In the genomic region with DNA sequence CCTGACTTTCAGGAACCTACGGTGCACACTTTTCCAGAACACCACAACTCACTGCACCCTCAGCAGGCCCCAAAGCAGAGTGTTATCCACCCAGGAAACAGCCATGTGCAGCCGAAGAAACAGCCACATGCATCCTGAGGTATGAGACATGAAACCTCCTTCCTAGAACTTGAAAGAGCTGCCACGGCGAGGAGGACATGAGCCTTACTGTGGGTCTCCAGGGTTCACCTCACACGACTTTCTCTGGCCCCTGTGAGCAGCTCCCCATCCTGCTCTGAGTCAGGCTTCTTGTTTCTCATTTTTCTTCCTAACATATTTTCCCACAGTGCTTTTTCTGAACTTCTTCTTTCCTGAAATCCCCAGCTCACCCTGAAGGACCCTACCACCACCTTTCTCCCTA, we compare ENCODE assay signal across 32 cellular contexts. TPM values are rescaled to one million over a fixed set of nuclear protein-coding genes. Genes with fewer than 3 reads are reported as not detected.
DNase-seq lines count a peak whose midpoint lies in the region; ATAC-seq and TF ChIP-seq lines count a peak whose summit lies in the region.
"Had no signal": no experiment of that assay in that cellular context is flagged by ENCODE, and none has a peak within 500 bp of the region (broad histone marks: within the 10 kb centered on the region; RNA-seq: fewer than 3 reads in every experiment).

No MANE protein-coding gene starts in this region.

- no peak overlapping the region for H3K4me2 ChIP-seq in SK-N-SH

- no peak for TF ChIP-seq RAD21 in SK-N-SH (IDR thresholded peaks at IDR 0.05; ENCODE audit: low read length)

- 0 out of 2 replicates have a peak overlapping the region, but pooled peaks have one; percentile 15 for H2AFZ ChIP-seq in SK-N-SH (ENCODE audit: low read depth)

- no peak overlapping the region for H3K27ac ChIP-seq in SK-N-SH (ENCODE audit: low read depth in 2 of 2, low read length in 1 of 2)
- peak overlapping the region; percentile 25; the same call in 1 of the 2 replicates for H3K27ac ChIP-seq in RWPE1
- no peak overlapping the region for H3K27ac ChIP-seq in coronary artery
- H3K27ac ChIP-seq: adrenal gland, body of pancreas, spleen, thyroid gland, uterus had no signal

- no peak overlapping the region for H3K4me3 ChIP-seq in SK-N-SH (ENCODE audit: low read depth in 2 of 2, low read length in 1 of 2)
- no peak overlapping the region for H3K4me3 ChIP-seq in coronary artery
- H3K4me3 ChIP-seq: adrenal gland, body of pancreas, spleen, thyroid gland, uterus had no signal

- DNase-seq in SK-N-SH (no peak), CD1c-positive myeloid dendritic cell (ENCODE audit: extremely low spot score) (peak; percentile 62), RWPE1 (ENCODE audit: low spot score) (no peak), left kidney (ENCODE audit: low read depth, low spot score) (peak; percentile 2), cortex of kidney (lab: John Stamatoyannopoulos, UW) (no peak), coronary artery (ENCODE audit: low spot score) (no peak)
- DNase-seq: 8988T; activated CD4-positive, alpha-beta T cell treated with anti-CD3 and anti-CD28 coated beads for 4 hours; activated naive CD4-positive, alpha-beta T cell treated with anti-CD3 and anti-CD28 coated beads, Interleukin-2, amount 10 ng/mL, durations not matched to agents 7 days and 5 days; adrenal gland; body of pancreas; Calu3; CD4-positive, CD25-positive, alpha-beta regulatory T cell; cerebellar nuclear complex; DMS79 treated with DMSO at 0.1 percent for 48 hours; GF-D8; immature natural killer cell; KBM-7; NCI-H1417; NCI-H2029; NCI-H526; right cardiac atrium; SHP77 treated with DMSO at 0.1 percent for 48 hours; spleen; stimulated activated CD4-positive, alpha-beta T cell treated with anti-CD3 and anti-CD28 coated beads, Interleukin-2, amount 100 ng/mL, for 24 hours; stimulated activated CD8-positive, alpha-beta memory T cell treated with anti-CD3 and anti-CD28 coated beads, Interleukin-4, amount 100 ng/mL, for 48 hours; SW 1271; thyroid gland; uterus had no signal

- no peaks in the 10 kb centered on the region for H3K36me3 ChIP-seq in SK-N-SH (replicated peaks in 1 of 2; ENCODE audit: control insufficient read depth in 1 of 2, insufficient read depth in 2 of 2, low read length in 1 of 2)
- H3K36me3 ChIP-seq: adrenal gland, spleen, thyroid gland, uterus had no signal

- 87% methylated on average over 5 of the region's 5 CpGs for WGBS in SK-N-SH (ENCODE audit: low lambda C conversion rate)

- CTCF ChIA-PET in SK-N-SH (lab: Yijun Ruan, JAX), result interaction anchor here (0.8 to 1.3 kb wide), 2 partner anchors 28 to 231 kb away, joined by 3 read pairs; no protein-coding TSS in a partner anchor
- CTCF ChIA-PET in RWPE1 (lab: Yijun Ruan, JAX), result interaction anchor here (0.6 kb wide), 1 partner anchor 353 kb away, joined by 3 read pairs; no protein-coding TSS in a partner anchor

- H3K9me3 ChIP-seq in SK-N-SH, result no peaks in the 10 kb centered on the region
- H3K9me3 ChIP-seq: adrenal gland, body of pancreas, spleen, thyroid gland, uterus had no signal

- POLR2A ChIA-PET in SK-N-SH (lab: Yijun Ruan, JAX) (no interaction called here), RWPE1 (lab: Yijun Ruan, JAX; ENCODE audit: low non-redundant PET) (interaction anchor here (0.6 kb wide), 1 partner anchor 75 kb away, joined by 5 read pairs; no protein-coding TSS in a partner anchor)

- no peaks in the 10 kb centered on the region for H3K79me2 ChIP-seq in SK-N-SH (ENCODE audit: insufficient read depth)

- TF ChIP-seq CTCF in SK-N-SH (IDR thresholded peaks at IDR 0.05) (no peak), RWPE1 (conservative IDR thresholded peaks at IDR 0.05; ENCODE audit: low read depth) (no peak), coronary artery (IDR thresholded peaks at IDR 0.05) (no peak)

- no peak for TF ChIP-seq EP300 in SK-N-SH (IDR thresholded peaks at IDR 0.05; ENCODE audit: borderline replicate concordance in 1 of 2, low read depth in 1 of 2, low read length in 1 of 2)

- no peaks in the 10 kb centered on the region for H4K20me1 ChIP-seq in SK-N-SH (ENCODE audit: insufficient read depth)

- no peaks in the 10 kb centered on the region for H3K27me3 ChIP-seq in SK-N-SH (ENCODE audit: insufficient read depth)
- H3K27me3 ChIP-seq: adrenal gland, body of pancreas, spleen, thyroid gland, uterus had no signal

- no peak overlapping the region for H3K9ac ChIP-seq in SK-N-SH

- ATAC-seq in SK-N-SH treated with all-trans-retinoic acid at 6 μM for 48 hours, result no peak
- ATAC-seq in GM18498 (IDR thresholded peaks at IDR 0.05; ENCODE audit: unreplicated experiment), result no peak
- ATAC-seq: body of pancreas, left lobe of liver, right cardiac atrium had no signal

- no peaks in the 10 kb centered on the region for H3K9me2 ChIP-seq in SK-N-SH

- H3F3A ChIP-seq in SK-N-SH (replicated peaks; ENCODE audit: insufficient read depth), result no peaks in the 10 kb centered on the region

- H3K4me1 ChIP-seq in SK-N-SH (ENCODE audit: control insufficient read depth in 1 of 2, insufficient read depth in 2 of 2, low read depth in 1 of 2, low read length in 1 of 2), result peaks cover 0 to 10% of the 10 kb centered on the region in 2 experiments; a peak in 3 of 4 replicates
- H3K4me1 ChIP-seq: adrenal gland, body of pancreas, thyroid gland, uterus had no signal

TF ChIP-seq in SK-N-SH, 30 proteins besides CTCF, POLR2A, EP300 and RAD21:
- TF ChIP-seq MXI1 (IDR thresholded peaks at IDR 0.05; ENCODE audit: low read depth, low read length), result no peak
- TF ChIP-seq CHD2 (IDR thresholded peaks at IDR 0.05; ENCODE audit: low read length, partially characterized antibody), result no peak
- TF ChIP-seq, protein P1, sequence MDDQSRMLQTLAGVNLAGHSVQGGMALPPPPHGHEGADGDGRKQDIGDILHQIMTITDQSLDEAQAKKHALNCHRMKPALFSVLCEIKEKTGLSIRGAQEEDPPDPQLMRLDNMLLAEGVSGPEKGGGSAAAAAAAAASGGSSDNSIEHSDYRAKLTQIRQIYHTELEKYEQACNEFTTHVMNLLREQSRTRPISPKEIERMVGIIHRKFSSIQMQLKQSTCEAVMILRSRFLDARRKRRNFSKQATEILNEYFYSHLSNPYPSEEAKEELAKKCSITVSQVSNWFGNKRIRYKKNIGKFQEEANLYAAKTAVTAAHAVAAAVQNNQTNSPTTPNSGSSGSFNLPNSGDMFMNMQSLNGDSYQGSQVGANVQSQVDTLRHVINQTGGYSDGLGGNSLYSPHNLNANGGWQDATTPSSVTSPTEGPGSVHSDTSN (IDR thresholded peaks at IDR 0.05), result no peak
- TF ChIP-seq MEF2A (IDR thresholded peaks at IDR 0.05; ENCODE audit: borderline replicate concordance, low read depth), result no peak
- TF ChIP-seq, protein P2, sequence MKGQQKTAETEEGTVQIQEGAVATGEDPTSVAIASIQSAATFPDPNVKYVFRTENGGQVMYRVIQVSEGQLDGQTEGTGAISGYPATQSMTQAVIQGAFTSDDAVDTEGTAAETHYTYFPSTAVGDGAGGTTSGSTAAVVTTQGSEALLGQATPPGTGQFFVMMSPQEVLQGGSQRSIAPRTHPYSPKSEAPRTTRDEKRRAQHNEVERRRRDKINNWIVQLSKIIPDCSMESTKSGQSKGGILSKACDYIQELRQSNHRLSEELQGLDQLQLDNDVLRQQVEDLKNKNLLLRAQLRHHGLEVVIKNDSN (IDR thresholded peaks at IDR 0.05; ENCODE audit: borderline replicate concordance, low read depth), result no peak
- no peak for TF ChIP-seq RFX5 (IDR thresholded peaks at IDR 0.05; ENCODE audit: low read length)
- TF ChIP-seq POLR2AphosphoS5 (IDR thresholded peaks at IDR 0.05; ENCODE audit: low read depth, low read length), result no peak
- no peak for TF ChIP-seq RXRA (IDR thresholded peaks at IDR 0.05; ENCODE audit: borderline replicate concordance, low read depth)
- TF ChIP-seq RCOR1 (IDR thresholded peaks at IDR 0.05; ENCODE audit: low read length), result no peak
- no peak for TF ChIP-seq TEAD4 (IDR thresholded peaks at IDR 0.05; ENCODE audit: borderline replicate concordance, insufficient read depth)
- TF ChIP-seq JUND (IDR thresholded peaks at IDR 0.05), result no peak

TF ChIP-seq in SK-N-SH treated with all-trans-retinoic acid at 6 μM for 48 hours, 23 proteins besides CTCF, POLR2A, EP300 and RAD21:
- no peak for TF ChIP-seq CSDC2 (CRISPR knock-in tag; IDR thresholded peaks at IDR 0.05)
- no peak for TF ChIP-seq OSR1 (CRISPR knock-in tag; IDR thresholded peaks at IDR 0.05)
- TF ChIP-seq SNAI2 (CRISPR knock-in tag; IDR thresholded peaks at IDR 0.05), result no peak
- TF ChIP-seq RARB (CRISPR knock-in tag; IDR thresholded peaks at IDR 0.05), result no peak
- TF ChIP-seq ZNF565 (CRISPR knock-in tag; conservative IDR thresholded peaks at IDR 0.05; ENCODE audit: low read depth), result no peak
- TF ChIP-seq ISL1 (CRISPR knock-in tag; IDR thresholded peaks at IDR 0.05), result no peak
- TF ChIP-seq, protein P3, sequence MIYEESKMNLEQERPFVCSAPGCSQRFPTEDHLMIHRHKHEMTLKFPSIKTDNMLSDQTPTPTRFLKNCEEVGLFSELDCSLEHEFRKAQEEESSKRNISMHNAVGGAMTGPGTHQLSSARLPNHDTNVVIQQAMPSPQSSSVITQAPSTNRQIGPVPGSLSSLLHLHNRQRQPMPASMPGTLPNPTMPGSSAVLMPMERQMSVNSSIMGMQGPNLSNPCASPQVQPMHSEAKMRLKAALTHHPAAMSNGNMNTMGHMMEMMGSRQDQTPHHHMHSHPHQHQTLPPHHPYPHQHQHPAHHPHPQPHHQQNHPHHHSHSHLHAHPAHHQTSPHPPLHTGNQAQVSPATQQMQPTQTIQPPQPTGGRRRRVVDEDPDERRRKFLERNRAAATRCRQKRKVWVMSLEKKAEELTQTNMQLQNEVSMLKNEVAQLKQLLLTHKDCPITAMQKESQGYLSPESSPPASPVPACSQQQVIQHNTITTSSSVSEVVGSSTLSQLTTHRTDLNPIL (CRISPR knock-in tag; IDR thresholded peaks at IDR 0.05; ENCODE audit: low read depth), result no peak

RNA-seq across cellular contexts. Expression of gene ADRB2, which starts 33.8 kb away (rescaled TPM):
- 1.0 and 1.2 TPM in 2 replicates for polyA plus RNA-seq in SK-N-SH (2012; rRNA removed)
- polyA plus RNA-seq in SK-N-SH (2012; cell fraction: cytosol; rRNA removed), result 0.66 and 0.71 TPM in 2 replicates
- 1.2 and 1.4 TPM in 2 replicates for polyA plus RNA-seq in SK-N-SH (2012; cell fraction: nucleus; rRNA removed)

Comparison
In these comparisons a context has a peak if more than half of its experiments do, and no peak if none do; other contexts are left out.
1. DNase-seq: peak in CD1c-positive myeloid dendritic cell (single experiment) and left kidney (single experiment); none in SK-N-SH (single experiment), RWPE1 (single experiment), cortex of kidney (single experiment) and coronary artery (single experiment).